ENCODE assay signal across 10 cellular contexts in the genomic region with DNA sequence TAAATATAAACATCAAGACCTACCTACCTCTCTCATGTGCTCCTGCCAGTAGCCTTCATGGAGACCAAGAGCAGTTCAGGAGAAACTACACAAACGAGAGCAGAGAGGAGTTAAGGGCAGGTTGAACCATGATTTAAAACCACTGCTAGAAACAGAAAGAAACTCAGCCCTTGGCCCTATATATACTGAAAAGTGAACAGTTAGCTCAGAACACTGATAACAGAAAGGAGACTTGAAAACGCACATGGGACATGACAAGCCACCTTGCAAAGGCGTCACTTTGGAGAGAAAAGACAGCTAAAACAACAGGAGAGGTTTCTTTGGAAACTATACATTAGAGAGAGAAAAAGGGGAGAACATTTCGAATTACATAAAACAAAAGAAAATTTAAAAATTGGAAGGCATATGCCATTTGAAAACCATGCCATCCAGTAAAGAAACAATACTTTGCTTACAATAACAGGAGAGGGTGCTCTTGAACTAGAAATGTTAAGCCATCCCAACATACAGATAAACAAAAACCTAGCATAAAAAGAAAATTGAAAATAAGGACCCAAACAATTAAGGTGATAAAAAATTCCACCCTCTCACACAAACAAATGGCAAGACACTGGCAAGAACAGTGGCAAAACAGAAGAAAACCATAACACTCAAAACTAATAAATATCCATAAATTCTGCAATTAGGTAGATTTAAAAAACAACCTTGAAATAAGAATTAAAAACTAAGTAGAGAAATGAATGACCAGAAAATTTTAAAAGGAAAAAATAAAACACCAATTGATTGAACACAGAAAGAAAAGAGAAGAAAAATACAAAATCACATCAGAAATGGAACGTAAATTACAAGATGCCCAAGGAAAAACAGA.
A peak's percentile ranks its signal among the peaks of the same experiment; 100 is the strongest.
DNase-seq lines count a peak whose midpoint lies in the region; ATAC-seq, FAIRE-seq and TF ChIP-seq lines count a peak whose summit lies in the region.
"Had no signal": no experiment of that assay in that cellular context is flagged by ENCODE, and none has a peak within 500 bp of the region (broad histone marks: within the 10 kb centered on the region; RNA-seq: fewer than 3 reads in every experiment).

No MANE protein-coding gene starts in this region.

- H3F3A ChIP-seq in PC-3 (ENCODE audit: low read length, unreplicated experiment) = no peaks in the 10 kb centered on the region

- H3K4me2 ChIP-seq in PC-3 (ENCODE audit: low read length) (no peak overlapping the region), HepG2 (ENCODE audit: low read depth, low read length) (no peak overlapping the region)

- in situ Hi-C loops in HepG2 (cut with HindIII; ENCODE audit: extremely low pct_ligation_motif_present, low pct_unique_long_range_greater_than_20kb) = loop anchor here (25.0 kb wide), 1 partner anchor 408 kb away; no protein-coding TSS in a partner anchor

- no peaks in the 10 kb centered on the region for H3K79me2 ChIP-seq in PC-3 (ENCODE audit: low read length)
- no peaks in the 10 kb centered on the region for H3K79me2 ChIP-seq in HepG2 (ENCODE audit: insufficient read depth, low read length)

- no TSS peak for BruUV-seq in PC-3 (replicated peaks; lab: Mats Ljungman, UMichigan)
- BruUV-seq in HepG2 (replicated peaks; lab: Mats Ljungman, UMichigan) = no TSS peak

- no peak overlapping the region for H2AFZ ChIP-seq in PC-3 (ENCODE audit: low read length)
- H2AFZ ChIP-seq in HepG2 (ENCODE audit: low read length) = no peak overlapping the region

- TF ChIP-seq EP300 in HepG2 (IDR thresholded peaks at IDR 0.05; ENCODE audit: low read depth in 2 of 2, low read length in 2 of 2) (no peak), HepG2 (CRISPR knock-in tag; IDR thresholded peaks at IDR 0.05; ENCODE audit: borderline replicate concordance) (no peak)

- ATAC-seq in GM18511 (IDR thresholded peaks at IDR 0.05; ENCODE audit: unreplicated experiment) = peak; percentile 62
- ATAC-seq in HG02678 (IDR thresholded peaks at IDR 0.05; ENCODE audit: unreplicated experiment) = peak; percentile 71
- peak; percentile 69 for ATAC-seq in PC-3
- no peak for ATAC-seq in HepG2
- no peak for ATAC-seq in HG02938 (IDR thresholded peaks at IDR 0.05; ENCODE audit: unreplicated experiment)
- ATAC-seq in Right ventricle myocardium superior (ENCODE audit: poor library complexity) = no peak

- H3K4me1 ChIP-seq in PC-3 (ENCODE audit: insufficient read depth, low read length) (0 out of 2 replicates have a peak, but pooled peaks cover 4% of the 10 kb centered on the region), HepG2 (ENCODE audit: insufficient read depth, low read length) (no peaks in the 10 kb centered on the region)

- no peak for TF ChIP-seq POLR2A in HepG2 (IDR thresholded peaks at IDR 0.05; ENCODE audit: insufficient read depth in 1 of 2, low read depth in 2 of 2, low read length in 2 of 2)

- H3K27ac ChIP-seq in PC-3 (ENCODE audit: low read length) (no peak overlapping the region), HepG2 (ENCODE audit: extremely low read length, insufficient read depth, low read length) (no peak overlapping the region)

- H3K4me3 ChIP-seq in PC-3 (ENCODE audit: low read length) = no peak overlapping the region
- H3K4me3 ChIP-seq in HepG2 (replicated peaks in 1 of 3; ENCODE audit: insufficient read depth in 1 of 3, low read depth in 2 of 3, low read length in 3 of 3) = no peak overlapping the region

- TF ChIP-seq RAD21 in HepG2 (CRISPR knock-in tag; IDR thresholded peaks at IDR 0.05) = no peak

- no peaks in the 10 kb centered on the region for H3K36me3 ChIP-seq in PC-3 (ENCODE audit: low read depth, low read length)
- no peaks in the 10 kb centered on the region for H3K36me3 ChIP-seq in HepG2 (replicated peaks in 1 of 2; ENCODE audit: control insufficient read depth in 1 of 2, insufficient read depth in 2 of 2, low read length in 2 of 2)

- FAIRE-seq in HepG2 (lab: Jason Lieb, UNC) = no peak

- POLR2A ChIA-PET in PC-3 (lab: Charles Lee; ENCODE audit: unreplicated experiment) (no interaction called here), HepG2 (lab: Yijun Ruan, JAX) (no interaction called here)

- H3K9me2 ChIP-seq in PC-3 (replicated peaks; ENCODE audit: low read length) = no peaks in the 10 kb centered on the region

- CTCF ChIA-PET in PC-3 (lab: Charles Lee) (interaction anchor here (0.6 kb wide), 1 partner anchor 524 kb away, joined by 3 read pairs; no protein-coding TSS in a partner anchor), HepG2 (lab: Yijun Ruan, JAX; ENCODE audit: low intra/inter-chr PET ratio, low total read pairs) (no interaction called here)

- H3K9ac ChIP-seq in PC-3 (ENCODE audit: low read length) = 0 out of 2 replicates have a peak overlapping the region, but pooled peaks have one; percentile 33
- H3K9ac ChIP-seq in HepG2 (ENCODE audit: insufficient read depth, low read depth, low read length) = no peak overlapping the region

- H3K27me3 ChIP-seq in PC-3 (ENCODE audit: low read length) (no peaks in the 10 kb centered on the region), HepG2 (ENCODE audit: control insufficient read depth in 1 of 2, insufficient read depth in 2 of 2, low read length in 2 of 2) (no peaks in the 10 kb centered on the region)

- peak; percentile 55 for TF ChIP-seq CTCF in PC-3 (conservative IDR thresholded peaks at IDR 0.05; ENCODE audit: low read depth, low read length)
- no peak for TF ChIP-seq CTCF in HepG2 (CRISPR knock-in tag; IDR thresholded peaks at IDR 0.05)

- H3K9me3 ChIP-seq in PC-3 (ENCODE audit: low read length) = no peaks in the 10 kb centered on the region
- H3K9me3 ChIP-seq in HepG2 (ENCODE audit: low read length) = no peaks in the 10 kb centered on the region

- DNase-seq in PC-3 (peak; percentile 21), HepG2 (ENCODE audit: low spot score) (no peak), Right ventricle myocardium superior (no peak), pons (ENCODE audit: low spot score) (no peak), NCI-H1417 (lab: John Stamatoyannopoulos, UW) (no peak)
- DNase-seq: islet precursor cell, NCI-H1092 treated with DMSO at 0.1 percent for 48 hours had no signal

- WGBS in HepG2 (ENCODE audit: low lambda C conversion rate) = 71% methylated on average over 5 of the region's 5 CpGs

- intact Hi-C loops in PC-3 (cut with micrococcal nuclease) = loop anchor here (1.0 to 5.0 kb wide), 4 partner anchors 157 to 406 kb away; no protein-coding TSS in a partner anchor
- intact Hi-C loops in HepG2 (cut with micrococcal nuclease; ENCODE audit: unreplicated experiment) = loop anchor here (5.0 kb wide), 1 partner anchor 408 kb away; no protein-coding TSS in a partner anchor
- intact Hi-C loops in Right ventricle myocardium superior (cut with DNase I) = no loop called here

- H4K20me1 ChIP-seq in PC-3 (ENCODE audit: low read length) (no peaks in the 10 kb centered on the region), HepG2 (ENCODE audit: insufficient read depth, low read length) (no peaks in the 10 kb centered on the region)

TF ChIP-seq in HepG2, 621 proteins besides CTCF, POLR2A, EP300 and RAD21 (continues in another document):
- TF ChIP-seq, protein P1, sequence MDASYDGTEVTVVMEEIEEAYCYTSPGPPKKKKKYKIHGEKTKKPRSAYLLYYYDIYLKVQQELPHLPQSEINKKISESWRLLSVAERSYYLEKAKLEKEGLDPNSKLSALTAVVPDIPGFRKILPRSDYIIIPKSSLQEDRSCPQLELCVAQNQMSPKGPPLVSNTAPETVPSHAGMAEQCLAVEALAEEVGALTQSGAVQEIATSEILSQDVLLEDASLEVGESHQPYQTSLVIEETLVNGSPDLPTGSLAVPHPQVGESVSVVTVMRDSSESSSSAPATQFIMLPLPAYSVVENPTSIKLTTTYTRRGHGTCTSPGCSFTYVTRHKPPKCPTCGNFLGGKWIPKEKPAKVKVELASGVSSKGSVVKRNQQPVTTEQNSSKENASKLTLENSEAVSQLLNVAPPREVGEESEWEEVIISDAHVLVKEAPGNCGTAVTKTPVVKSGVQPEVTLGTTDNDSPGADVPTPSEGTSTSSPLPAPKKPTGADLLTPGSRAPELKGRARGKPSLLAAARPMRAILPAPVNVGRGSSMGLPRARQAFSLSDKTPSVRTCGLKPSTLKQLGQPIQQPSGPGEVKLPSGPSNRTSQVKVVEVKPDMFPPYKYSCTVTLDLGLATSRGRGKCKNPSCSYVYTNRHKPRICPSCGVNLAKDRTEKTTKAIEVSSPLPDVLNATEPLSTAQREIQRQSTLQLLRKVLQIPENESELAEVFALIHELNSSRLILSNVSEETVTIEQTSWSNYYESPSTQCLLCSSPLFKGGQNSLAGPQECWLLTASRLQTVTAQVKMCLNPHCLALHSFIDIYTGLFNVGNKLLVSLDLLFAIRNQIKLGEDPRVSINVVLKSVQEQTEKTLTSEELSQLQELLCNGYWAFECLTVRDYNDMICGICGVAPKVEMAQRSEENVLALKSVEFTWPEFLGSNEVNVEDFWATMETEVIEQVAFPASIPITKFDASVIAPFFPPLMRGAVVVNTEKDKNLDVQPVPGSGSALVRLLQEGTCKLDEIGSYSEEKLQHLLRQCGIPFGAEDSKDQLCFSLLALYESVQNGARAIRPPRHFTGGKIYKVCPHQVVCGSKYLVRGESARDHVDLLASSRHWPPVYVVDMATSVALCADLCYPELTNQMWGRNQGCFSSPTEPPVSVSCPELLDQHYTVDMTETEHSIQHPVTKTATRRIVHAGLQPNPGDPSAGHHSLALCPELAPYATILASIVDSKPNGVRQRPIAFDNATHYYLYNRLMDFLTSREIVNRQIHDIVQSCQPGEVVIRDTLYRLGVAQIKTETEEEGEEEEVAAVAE (CRISPR knock-in tag; IDR thresholded peaks at IDR 0.05; ENCODE audit: borderline replicate concordance) = no peak
- TF ChIP-seq STAG1 (CRISPR knock-in tag; IDR thresholded peaks at IDR 0.05) = peak; percentile 38; the same call in 1 of the 2 replicates
- peak; percentile 20; the same call in 1 of the 2 replicates for TF ChIP-seq SMC3 (IDR thresholded peaks at IDR 0.05; ENCODE audit: low read length)
- TF ChIP-seq, protein P2, sequence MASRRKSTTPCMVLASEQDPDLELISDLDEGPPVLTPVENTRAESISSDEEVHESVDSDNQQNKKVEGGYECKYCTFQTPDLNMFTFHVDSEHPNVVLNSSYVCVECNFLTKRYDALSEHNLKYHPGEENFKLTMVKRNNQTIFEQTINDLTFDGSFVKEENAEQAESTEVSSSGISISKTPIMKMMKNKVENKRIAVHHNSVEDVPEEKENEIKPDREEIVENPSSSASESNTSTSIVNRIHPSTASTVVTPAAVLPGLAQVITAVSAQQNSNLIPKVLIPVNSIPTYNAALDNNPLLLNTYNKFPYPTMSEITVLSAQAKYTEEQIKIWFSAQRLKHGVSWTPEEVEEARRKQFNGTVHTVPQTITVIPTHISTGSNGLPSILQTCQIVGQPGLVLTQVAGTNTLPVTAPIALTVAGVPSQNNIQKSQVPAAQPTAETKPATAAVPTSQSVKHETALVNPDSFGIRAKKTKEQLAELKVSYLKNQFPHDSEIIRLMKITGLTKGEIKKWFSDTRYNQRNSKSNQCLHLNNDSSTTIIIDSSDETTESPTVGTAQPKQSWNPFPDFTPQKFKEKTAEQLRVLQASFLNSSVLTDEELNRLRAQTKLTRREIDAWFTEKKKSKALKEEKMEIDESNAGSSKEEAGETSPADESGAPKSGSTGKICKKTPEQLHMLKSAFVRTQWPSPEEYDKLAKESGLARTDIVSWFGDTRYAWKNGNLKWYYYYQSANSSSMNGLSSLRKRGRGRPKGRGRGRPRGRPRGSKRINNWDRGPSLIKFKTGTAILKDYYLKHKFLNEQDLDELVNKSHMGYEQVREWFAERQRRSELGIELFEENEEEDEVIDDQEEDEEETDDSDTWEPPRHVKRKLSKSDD (CRISPR knock-in tag; IDR thresholded peaks at IDR 0.05; ENCODE audit: low read depth) = no peak

Comparison
In these comparisons a context has a peak if more than half of its experiments do, and no peak if none do; other contexts are left out.
1. ATAC-seq: peak in GM18511 (single experiment), HG02678 (single experiment) and PC-3 (single experiment); none in HepG2 (single experiment), HG02938 (single experiment) and Right ventricle myocardium superior (single experiment).